In the genomic region with DNA sequence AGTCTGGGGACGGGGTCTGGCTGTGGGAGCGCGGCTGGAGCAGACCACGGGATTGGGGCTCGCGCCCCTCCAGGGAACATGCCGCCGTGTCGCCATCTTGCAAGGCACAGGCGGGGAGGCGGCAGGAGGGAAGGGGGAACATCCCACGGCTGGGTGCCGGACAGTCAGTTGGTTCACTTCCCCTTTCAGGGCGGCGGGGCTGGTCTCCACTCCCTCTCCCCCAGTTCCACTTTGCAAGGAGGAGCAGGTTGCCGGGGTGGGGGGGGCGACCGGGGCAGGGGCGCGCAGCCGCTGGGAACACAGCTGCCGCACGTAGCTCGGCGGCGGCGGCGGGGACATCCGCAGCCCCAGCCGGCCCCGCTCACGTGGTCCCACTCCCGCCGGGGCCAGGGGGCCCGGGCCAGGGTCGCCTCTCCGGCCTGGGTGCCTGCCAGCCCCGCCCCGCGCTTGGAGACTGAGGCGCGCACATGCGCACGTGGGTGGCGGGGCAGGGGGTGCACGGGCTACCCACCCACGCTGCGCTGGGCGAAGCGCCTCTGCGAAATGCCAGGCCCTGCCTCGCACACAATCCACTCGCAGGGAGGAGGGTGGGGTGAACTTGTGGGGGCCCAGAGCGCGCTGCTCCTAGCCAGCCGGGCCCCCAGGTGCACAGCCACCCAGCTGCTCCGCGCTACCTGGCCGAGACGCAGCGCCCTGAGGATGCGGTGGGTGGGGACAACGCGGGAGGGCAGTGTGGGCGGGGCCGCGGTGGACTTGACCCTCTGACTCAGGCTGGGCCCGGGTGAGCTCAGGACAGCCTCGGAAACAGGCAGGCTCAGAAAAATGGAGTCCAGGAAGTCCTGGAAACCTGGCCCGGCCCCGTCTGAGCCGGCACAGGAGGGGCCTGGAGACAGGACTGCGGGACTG, we compare ENCODE assay signal across 1 cellular context.
A peak's percentile ranks its signal among the peaks of the same experiment; 100 is the strongest.
TF ChIP-seq lines count a peak whose summit lies in the region.

No MANE protein-coding gene starts in this region.

TF ChIP-seq in HepG2, 621 proteins besides CTCF, POLR2A, EP300 and RAD21 (continued from another document):
- TF ChIP-seq, protein P1, sequence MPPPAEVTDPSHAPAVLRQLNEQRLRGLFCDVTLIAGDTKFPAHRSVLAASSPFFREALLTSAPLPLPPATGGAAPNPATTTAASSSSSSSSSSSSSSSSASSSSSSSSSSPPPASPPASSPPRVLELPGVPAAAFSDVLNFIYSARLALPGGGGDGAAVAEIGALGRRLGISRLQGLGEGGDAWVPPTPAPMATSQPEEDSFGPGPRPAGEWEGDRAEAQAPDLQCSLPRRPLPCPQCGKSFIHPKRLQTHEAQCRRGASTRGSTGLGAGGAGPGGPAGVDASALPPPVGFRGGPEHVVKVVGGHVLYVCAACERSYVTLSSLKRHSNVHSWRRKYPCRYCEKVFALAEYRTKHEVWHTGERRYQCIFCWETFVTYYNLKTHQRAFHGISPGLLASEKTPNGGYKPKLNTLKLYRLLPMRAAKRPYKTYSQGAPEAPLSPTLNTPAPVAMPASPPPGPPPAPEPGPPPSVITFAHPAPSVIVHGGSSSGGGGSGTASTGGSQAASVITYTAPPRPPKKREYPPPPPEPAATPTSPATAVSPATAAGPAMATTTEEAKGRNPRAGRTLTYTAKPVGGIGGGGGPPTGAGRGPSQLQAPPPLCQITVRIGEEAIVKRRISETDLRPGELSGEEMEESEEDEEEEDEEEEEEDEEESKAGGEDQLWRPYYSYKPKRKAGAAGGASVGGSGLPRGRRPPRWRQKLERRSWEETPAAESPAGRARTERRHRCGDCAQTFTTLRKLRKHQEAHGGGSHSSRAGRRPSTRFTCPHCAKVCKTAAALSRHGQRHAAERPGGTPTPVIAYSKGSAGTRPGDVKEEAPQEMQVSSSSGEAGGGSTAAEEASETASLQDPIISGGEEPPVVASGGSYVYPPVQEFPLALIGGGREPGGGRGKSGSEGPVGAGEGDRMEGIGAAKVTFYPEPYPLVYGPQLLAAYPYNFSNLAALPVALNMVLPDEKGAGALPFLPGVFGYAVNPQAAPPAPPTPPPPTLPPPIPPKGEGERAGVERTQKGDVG (CRISPR knock-in tag; IDR thresholded peaks at IDR 0.05; ENCODE audit: borderline replicate concordance), result no peak
- TF ChIP-seq ZNF766 (CRISPR knock-in tag; IDR thresholded peaks at IDR 0.05; ENCODE audit: borderline replicate concordance) (no peak), MTA1 (CRISPR knock-in tag; IDR thresholded peaks at IDR 0.05; ENCODE audit: borderline replicate concordance) (peak; percentile 40; the same call in 1 of the 2 replicates), POLR2AphosphoS2 (IDR thresholded peaks at IDR 0.05; ENCODE audit: low read depth, low read length) (no peak), BCL6 (CRISPR knock-in tag; IDR thresholded peaks at IDR 0.05) (peak; percentile 56), NCOR1 (IDR thresholded peaks at IDR 0.05; ENCODE audit: borderline replicate concordance, low read length) (peak; percentile 51; the same call in 1 of the 2 replicates), TBP (CRISPR knock-in tag; IDR thresholded peaks at IDR 0.05) (no peak), NR2C2 (CRISPR knock-in tag; IDR thresholded peaks at IDR 0.05; ENCODE audit: borderline replicate concordance) (peak; percentile 53)
- TF ChIP-seq, protein P2, sequence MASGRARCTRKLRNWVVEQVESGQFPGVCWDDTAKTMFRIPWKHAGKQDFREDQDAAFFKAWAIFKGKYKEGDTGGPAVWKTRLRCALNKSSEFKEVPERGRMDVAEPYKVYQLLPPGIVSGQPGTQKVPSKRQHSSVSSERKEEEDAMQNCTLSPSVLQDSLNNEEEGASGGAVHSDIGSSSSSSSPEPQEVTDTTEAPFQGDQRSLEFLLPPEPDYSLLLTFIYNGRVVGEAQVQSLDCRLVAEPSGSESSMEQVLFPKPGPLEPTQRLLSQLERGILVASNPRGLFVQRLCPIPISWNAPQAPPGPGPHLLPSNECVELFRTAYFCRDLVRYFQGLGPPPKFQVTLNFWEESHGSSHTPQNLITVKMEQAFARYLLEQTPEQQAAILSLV (CRISPR knock-in tag; IDR thresholded peaks at IDR 0.05; ENCODE audit: borderline replicate concordance), result no peak
- TF ChIP-seq, protein P3, sequence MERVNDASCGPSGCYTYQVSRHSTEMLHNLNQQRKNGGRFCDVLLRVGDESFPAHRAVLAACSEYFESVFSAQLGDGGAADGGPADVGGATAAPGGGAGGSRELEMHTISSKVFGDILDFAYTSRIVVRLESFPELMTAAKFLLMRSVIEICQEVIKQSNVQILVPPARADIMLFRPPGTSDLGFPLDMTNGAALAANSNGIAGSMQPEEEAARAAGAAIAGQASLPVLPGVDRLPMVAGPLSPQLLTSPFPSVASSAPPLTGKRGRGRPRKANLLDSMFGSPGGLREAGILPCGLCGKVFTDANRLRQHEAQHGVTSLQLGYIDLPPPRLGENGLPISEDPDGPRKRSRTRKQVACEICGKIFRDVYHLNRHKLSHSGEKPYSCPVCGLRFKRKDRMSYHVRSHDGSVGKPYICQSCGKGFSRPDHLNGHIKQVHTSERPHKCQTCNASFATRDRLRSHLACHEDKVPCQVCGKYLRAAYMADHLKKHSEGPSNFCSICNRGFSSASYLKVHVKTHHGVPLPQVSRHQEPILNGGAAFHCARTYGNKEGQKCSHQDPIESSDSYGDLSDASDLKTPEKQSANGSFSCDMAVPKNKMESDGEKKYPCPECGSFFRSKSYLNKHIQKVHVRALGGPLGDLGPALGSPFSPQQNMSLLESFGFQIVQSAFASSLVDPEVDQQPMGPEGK (CRISPR knock-in tag; IDR thresholded peaks at IDR 0.05), result peak; percentile 82
- TF ChIP-seq, protein P4, sequence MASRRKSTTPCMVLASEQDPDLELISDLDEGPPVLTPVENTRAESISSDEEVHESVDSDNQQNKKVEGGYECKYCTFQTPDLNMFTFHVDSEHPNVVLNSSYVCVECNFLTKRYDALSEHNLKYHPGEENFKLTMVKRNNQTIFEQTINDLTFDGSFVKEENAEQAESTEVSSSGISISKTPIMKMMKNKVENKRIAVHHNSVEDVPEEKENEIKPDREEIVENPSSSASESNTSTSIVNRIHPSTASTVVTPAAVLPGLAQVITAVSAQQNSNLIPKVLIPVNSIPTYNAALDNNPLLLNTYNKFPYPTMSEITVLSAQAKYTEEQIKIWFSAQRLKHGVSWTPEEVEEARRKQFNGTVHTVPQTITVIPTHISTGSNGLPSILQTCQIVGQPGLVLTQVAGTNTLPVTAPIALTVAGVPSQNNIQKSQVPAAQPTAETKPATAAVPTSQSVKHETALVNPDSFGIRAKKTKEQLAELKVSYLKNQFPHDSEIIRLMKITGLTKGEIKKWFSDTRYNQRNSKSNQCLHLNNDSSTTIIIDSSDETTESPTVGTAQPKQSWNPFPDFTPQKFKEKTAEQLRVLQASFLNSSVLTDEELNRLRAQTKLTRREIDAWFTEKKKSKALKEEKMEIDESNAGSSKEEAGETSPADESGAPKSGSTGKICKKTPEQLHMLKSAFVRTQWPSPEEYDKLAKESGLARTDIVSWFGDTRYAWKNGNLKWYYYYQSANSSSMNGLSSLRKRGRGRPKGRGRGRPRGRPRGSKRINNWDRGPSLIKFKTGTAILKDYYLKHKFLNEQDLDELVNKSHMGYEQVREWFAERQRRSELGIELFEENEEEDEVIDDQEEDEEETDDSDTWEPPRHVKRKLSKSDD (CRISPR knock-in tag; IDR thresholded peaks at IDR 0.05; ENCODE audit: low read depth), result 0 out of 2 replicates have a peak, but pooled peaks have one; percentile 62
- TF ChIP-seq, protein P5, sequence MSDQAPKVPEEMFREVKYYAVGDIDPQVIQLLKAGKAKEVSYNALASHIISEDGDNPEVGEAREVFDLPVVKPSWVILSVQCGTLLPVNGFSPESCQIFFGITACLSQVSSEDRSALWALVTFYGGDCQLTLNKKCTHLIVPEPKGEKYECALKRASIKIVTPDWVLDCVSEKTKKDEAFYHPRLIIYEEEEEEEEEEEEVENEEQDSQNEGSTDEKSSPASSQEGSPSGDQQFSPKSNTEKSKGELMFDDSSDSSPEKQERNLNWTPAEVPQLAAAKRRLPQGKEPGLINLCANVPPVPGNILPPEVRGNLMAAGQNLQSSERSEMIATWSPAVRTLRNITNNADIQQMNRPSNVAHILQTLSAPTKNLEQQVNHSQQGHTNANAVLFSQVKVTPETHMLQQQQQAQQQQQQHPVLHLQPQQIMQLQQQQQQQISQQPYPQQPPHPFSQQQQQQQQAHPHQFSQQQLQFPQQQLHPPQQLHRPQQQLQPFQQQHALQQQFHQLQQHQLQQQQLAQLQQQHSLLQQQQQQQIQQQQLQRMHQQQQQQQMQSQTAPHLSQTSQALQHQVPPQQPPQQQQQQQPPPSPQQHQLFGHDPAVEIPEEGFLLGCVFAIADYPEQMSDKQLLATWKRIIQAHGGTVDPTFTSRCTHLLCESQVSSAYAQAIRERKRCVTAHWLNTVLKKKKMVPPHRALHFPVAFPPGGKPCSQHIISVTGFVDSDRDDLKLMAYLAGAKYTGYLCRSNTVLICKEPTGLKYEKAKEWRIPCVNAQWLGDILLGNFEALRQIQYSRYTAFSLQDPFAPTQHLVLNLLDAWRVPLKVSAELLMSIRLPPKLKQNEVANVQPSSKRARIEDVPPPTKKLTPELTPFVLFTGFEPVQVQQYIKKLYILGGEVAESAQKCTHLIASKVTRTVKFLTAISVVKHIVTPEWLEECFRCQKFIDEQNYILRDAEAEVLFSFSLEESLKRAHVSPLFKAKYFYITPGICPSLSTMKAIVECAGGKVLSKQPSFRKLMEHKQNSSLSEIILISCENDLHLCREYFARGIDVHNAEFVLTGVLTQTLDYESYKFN (CRISPR knock-in tag; conservative IDR thresholded peaks at IDR 0.05), result peak; percentile 48; the same call in 1 of the 2 replicates
- TF ChIP-seq, protein P6, sequence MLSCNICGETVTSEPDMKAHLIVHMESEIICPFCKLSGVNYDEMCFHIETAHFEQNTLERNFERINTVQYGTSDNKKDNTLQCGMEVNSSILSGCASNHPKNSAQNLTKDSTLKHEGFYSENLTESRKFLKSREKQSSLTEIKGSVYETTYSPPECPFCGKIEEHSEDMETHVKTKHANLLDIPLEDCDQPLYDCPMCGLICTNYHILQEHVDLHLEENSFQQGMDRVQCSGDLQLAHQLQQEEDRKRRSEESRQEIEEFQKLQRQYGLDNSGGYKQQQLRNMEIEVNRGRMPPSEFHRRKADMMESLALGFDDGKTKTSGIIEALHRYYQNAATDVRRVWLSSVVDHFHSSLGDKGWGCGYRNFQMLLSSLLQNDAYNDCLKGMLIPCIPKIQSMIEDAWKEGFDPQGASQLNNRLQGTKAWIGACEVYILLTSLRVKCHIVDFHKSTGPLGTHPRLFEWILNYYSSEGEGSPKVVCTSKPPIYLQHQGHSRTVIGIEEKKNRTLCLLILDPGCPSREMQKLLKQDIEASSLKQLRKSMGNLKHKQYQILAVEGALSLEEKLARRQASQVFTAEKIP (CRISPR knock-in tag; IDR thresholded peaks at IDR 0.05; ENCODE audit: borderline replicate concordance), result no peak
- TF ChIP-seq, protein P7, sequence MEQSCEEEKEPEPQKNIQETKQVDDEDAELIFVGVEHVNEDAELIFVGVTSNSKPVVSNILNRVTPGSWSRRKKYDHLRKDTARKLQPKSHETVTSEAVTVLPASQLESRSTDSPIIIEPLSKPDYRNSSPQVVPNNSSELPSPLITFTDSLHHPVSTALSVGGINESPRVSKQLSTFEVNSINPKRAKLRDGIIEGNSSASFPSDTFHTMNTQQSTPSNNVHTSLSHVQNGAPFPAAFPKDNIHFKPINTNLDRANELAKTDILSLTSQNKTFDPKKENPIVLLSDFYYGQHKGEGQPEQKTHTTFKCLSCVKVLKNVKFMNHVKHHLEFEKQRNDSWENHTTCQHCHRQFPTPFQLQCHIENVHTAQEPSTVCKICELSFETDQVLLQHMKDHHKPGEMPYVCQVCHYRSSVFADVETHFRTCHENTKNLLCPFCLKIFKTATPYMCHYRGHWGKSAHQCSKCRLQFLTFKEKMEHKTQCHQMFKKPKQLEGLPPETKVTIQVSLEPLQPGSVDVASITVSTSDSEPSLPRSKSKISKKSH (CRISPR knock-in tag; IDR thresholded peaks at IDR 0.05; ENCODE audit: borderline replicate concordance), result no peak
- TF ChIP-seq, protein P8, sequence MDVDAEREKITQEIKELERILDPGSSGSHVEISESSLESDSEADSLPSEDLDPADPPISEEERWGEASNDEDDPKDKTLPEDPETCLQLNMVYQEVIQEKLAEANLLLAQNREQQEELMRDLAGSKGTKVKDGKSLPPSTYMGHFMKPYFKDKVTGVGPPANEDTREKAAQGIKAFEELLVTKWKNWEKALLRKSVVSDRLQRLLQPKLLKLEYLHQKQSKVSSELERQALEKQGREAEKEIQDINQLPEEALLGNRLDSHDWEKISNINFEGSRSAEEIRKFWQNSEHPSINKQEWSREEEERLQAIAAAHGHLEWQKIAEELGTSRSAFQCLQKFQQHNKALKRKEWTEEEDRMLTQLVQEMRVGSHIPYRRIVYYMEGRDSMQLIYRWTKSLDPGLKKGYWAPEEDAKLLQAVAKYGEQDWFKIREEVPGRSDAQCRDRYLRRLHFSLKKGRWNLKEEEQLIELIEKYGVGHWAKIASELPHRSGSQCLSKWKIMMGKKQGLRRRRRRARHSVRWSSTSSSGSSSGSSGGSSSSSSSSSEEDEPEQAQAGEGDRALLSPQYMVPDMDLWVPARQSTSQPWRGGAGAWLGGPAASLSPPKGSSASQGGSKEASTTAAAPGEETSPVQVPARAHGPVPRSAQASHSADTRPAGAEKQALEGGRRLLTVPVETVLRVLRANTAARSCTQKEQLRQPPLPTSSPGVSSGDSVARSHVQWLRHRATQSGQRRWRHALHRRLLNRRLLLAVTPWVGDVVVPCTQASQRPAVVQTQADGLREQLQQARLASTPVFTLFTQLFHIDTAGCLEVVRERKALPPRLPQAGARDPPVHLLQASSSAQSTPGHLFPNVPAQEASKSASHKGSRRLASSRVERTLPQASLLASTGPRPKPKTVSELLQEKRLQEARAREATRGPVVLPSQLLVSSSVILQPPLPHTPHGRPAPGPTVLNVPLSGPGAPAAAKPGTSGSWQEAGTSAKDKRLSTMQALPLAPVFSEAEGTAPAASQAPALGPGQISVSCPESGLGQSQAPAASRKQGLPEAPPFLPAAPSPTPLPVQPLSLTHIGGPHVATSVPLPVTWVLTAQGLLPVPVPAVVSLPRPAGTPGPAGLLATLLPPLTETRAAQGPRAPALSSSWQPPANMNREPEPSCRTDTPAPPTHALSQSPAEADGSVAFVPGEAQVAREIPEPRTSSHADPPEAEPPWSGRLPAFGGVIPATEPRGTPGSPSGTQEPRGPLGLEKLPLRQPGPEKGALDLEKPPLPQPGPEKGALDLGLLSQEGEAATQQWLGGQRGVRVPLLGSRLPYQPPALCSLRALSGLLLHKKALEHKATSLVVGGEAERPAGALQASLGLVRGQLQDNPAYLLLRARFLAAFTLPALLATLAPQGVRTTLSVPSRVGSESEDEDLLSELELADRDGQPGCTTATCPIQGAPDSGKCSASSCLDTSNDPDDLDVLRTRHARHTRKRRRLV (CRISPR knock-in tag; IDR thresholded peaks at IDR 0.05), result no peak
- TF ChIP-seq, protein P9, sequence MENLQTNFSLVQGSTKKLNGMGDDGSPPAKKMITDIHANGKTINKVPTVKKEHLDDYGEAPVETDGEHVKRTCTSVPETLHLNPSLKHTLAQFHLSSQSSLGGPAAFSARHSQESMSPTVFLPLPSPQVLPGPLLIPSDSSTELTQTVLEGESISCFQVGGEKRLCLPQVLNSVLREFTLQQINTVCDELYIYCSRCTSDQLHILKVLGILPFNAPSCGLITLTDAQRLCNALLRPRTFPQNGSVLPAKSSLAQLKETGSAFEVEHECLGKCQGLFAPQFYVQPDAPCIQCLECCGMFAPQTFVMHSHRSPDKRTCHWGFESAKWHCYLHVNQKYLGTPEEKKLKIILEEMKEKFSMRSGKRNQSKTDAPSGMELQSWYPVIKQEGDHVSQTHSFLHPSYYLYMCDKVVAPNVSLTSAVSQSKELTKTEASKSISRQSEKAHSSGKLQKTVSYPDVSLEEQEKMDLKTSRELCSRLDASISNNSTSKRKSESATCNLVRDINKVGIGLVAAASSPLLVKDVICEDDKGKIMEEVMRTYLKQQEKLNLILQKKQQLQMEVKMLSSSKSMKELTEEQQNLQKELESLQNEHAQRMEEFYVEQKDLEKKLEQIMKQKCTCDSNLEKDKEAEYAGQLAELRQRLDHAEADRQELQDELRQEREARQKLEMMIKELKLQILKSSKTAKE (CRISPR knock-in tag; IDR thresholded peaks at IDR 0.05; ENCODE audit: borderline replicate concordance), result peak; percentile 73
TF ChIP-seq in HepG2: peak in this region for 56.
